ENCODE assay signal across 1 cellular context in the genomic region with DNA sequence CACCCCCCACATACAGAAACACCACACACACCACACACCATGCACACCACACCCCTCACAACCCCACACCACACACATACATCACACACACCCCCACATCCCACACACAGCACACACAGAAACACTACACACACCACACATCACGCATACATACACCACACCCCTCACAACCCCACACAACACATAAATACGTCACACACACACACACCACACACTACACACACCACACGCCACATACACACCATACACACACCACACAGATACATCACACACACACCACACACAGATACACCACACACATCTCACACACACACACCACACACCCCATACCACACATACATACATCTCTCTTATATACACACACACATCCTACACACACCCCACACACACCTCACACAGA.
A peak's percentile ranks its signal among the peaks of the same experiment; 100 is the strongest.
TF ChIP-seq lines count a peak whose summit lies in the region.

No MANE protein-coding gene starts in this region.

TF ChIP-seq in HepG2, 621 proteins besides CTCF, POLR2A, EP300 and RAD21:
- TF ChIP-seq ASH2L (IDR thresholded peaks at IDR 0.05; ENCODE audit: insufficient read length, low read depth, low read length), result no peak
- TF ChIP-seq, protein P1, sequence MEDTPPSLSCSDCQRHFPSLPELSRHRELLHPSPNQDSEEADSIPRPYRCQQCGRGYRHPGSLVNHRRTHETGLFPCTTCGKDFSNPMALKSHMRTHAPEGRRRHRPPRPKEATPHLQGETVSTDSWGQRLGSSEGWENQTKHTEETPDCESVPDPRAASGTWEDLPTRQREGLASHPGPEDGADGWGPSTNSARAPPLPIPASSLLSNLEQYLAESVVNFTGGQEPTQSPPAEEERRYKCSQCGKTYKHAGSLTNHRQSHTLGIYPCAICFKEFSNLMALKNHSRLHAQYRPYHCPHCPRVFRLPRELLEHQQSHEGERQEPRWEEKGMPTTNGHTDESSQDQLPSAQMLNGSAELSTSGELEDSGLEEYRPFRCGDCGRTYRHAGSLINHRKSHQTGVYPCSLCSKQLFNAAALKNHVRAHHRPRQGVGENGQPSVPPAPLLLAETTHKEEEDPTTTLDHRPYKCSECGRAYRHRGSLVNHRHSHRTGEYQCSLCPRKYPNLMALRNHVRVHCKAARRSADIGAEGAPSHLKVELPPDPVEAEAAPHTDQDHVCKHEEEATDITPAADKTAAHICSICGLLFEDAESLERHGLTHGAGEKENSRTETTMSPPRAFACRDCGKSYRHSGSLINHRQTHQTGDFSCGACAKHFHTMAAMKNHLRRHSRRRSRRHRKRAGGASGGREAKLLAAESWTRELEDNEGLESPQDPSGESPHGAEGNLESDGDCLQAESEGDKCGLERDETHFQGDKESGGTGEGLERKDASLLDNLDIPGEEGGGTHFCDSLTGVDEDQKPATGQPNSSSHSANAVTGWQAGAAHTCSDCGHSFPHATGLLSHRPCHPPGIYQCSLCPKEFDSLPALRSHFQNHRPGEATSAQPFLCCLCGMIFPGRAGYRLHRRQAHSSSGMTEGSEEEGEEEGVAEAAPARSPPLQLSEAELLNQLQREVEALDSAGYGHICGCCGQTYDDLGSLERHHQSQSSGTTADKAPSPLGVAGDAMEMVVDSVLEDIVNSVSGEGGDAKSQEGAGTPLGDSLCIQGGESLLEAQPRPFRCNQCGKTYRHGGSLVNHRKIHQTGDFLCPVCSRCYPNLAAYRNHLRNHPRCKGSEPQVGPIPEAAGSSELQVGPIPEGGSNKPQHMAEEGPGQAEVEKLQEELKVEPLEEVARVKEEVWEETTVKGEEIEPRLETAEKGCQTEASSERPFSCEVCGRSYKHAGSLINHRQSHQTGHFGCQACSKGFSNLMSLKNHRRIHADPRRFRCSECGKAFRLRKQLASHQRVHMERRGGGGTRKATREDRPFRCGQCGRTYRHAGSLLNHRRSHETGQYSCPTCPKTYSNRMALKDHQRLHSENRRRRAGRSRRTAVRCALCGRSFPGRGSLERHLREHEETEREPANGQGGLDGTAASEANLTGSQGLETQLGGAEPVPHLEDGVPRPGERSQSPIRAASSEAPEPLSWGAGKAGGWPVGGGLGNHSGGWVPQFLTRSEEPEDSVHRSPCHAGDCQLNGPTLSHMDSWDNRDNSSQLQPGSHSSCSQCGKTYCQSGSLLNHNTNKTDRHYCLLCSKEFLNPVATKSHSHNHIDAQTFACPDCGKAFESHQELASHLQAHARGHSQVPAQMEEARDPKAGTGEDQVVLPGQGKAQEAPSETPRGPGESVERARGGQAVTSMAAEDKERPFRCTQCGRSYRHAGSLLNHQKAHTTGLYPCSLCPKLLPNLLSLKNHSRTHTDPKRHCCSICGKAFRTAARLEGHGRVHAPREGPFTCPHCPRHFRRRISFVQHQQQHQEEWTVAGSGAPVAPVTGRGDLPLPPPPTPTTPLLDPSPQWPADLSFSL (CRISPR knock-in tag; IDR thresholded peaks at IDR 0.05), result peak; percentile 63; the same call in 1 of the 2 replicates
- peak; percentile 65; the same call in 1 of the 2 replicates for TF ChIP-seq CREB1 (IDR thresholded peaks at IDR 0.05)
- no peak for TF ChIP-seq CREB1 (CRISPR knock-in tag; IDR thresholded peaks at IDR 0.05)
